In the genomic region with DNA sequence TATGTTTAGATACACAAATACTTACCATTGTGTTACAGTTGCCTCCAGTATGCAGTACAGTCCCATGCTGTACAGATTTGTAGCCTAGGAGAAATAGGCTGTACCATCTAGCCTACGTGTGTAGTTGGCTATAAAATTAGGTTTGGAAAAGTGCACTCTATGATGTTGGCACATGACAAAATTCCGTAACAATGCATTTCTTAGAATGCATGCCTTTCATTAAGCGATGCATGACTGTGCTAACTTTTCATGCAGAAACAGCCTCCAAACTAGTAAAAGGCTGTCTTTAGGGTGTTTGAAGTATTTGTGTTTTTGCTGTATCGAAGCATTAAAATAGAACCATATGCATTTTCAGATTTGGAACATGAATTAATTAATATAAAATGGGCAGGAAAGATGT, we compare ENCODE assay signal across 18 cellular contexts.
A peak's percentile ranks its signal among the peaks of the same experiment; 100 is the strongest.
DNase-seq lines count a peak whose midpoint lies in the region; ATAC-seq and TF ChIP-seq lines count a peak whose summit lies in the region.
"Had no signal": no experiment of that assay in that cellular context is flagged by ENCODE, and none has a peak within 500 bp of the region (broad histone marks: within the 10 kb centered on the region; RNA-seq: fewer than 3 reads in every experiment).

No MANE protein-coding gene starts in this region.

- H3K36me3 ChIP-seq in BLaER1 (no peaks in the 10 kb centered on the region), KMS-11 (ENCODE audit: insufficient read depth) (no peaks in the 10 kb centered on the region)
- H3K36me3 ChIP-seq: SJCRH30 had no signal

- POLR2A ChIA-PET in HEK293T (lab: Yijun Ruan, JAX) = no interaction called here

- ATAC-seq in HG03135 (IDR thresholded peaks at IDR 0.05; ENCODE audit: unreplicated experiment) = no peak
- ATAC-seq: A549; CD8-positive, alpha-beta T cell; PC-3 had no signal

- no peaks in the 10 kb centered on the region for H4K20me1 ChIP-seq in BLaER1
- H4K20me1 ChIP-seq in KMS-11 (ENCODE audit: insufficient read depth) = no peaks in the 10 kb centered on the region

- peaks cover 14% of the 10 kb centered on the region for H3K4me1 ChIP-seq in BLaER1
- peaks cover 17% of the 10 kb centered on the region for H3K4me1 ChIP-seq in KMS-11 (ENCODE audit: low read depth, poor library complexity, severe bottlenecking)
- H3K4me1 ChIP-seq: Caco-2 had no signal

- peaks cover 7% of the 10 kb centered on the region; the same call in 1 of the 2 replicates for H3K9me3 ChIP-seq in BLaER1
- H3K9me3 ChIP-seq: A549, Caco-2, SJCRH30 had no signal

- TF ChIP-seq CTCF in KMS-11 (conservative IDR thresholded peaks at IDR 0.05; ENCODE audit: low read depth, low read length) (no peak), epithelial cell of proximal tubule (conservative IDR thresholded peaks at IDR 0.05; ENCODE audit: low read depth, low read length) (no peak)

- H3K9ac ChIP-seq in BLaER1 = no peak overlapping the region
- H3K9ac ChIP-seq in KMS-11 = no peak overlapping the region

- CTCF ChIA-PET in HEK293T (lab: Yijun Ruan, JAX) = no interaction called here

- H3K27me3 ChIP-seq in BLaER1 = peaks cover 3% of the 10 kb centered on the region; the same call in 1 of the 2 replicates
- no peaks in the 10 kb centered on the region for H3K27me3 ChIP-seq in KMS-11 (ENCODE audit: insufficient read depth, low read depth)
- H3K27me3 ChIP-seq: SJCRH30 had no signal

- H3K4me3 ChIP-seq in BLaER1 = no peak overlapping the region
- no peak overlapping the region for H3K4me3 ChIP-seq in KMS-11 (IDR thresholded peaks at IDR 0.05; ENCODE audit: insufficient read depth, low read depth, low read length)
- H3K4me3 ChIP-seq in epithelial cell of proximal tubule (ENCODE audit: low read depth, low read length) = no peak overlapping the region
- H3K4me3 ChIP-seq: A549 had no signal

- no peak overlapping the region for H2AFZ ChIP-seq in KMS-11 (ENCODE audit: low read depth)

- no peaks in the 10 kb centered on the region for H3K79me2 ChIP-seq in KMS-11 (ENCODE audit: insufficient read depth, low read depth)

- no peak overlapping the region for H3K27ac ChIP-seq in BLaER1
- H3K27ac ChIP-seq in KMS-11 = no peak overlapping the region
- H3K27ac ChIP-seq: C4-2B, SJCRH30 had no signal

- H3K4me2 ChIP-seq in BLaER1 (peak overlapping the region; percentile 55; the same call in 1 of the 2 replicates), KMS-11 (peak overlapping the region; percentile 60; the same call in 1 of the 2 replicates)

- DNase-seq in epithelial cell of proximal tubule (ENCODE audit: low read depth) = peak; percentile 40
- DNase-seq in renal cortical epithelial cell (ENCODE audit: low read depth) = peak; percentile 60
- no peak for DNase-seq in NCI-H1092 (lab: John Stamatoyannopoulos, UW)
- no peak for DNase-seq in HEK293T (ENCODE audit: extremely low spot score)
- DNase-seq: Caco-2; DND-41; NCI-H146; NCI-H526; NCI-H82; NK-92 treated with Interleukin-12 subunit alpha and Interleukin-12 subunit beta, amount 100 ng/mL, for 24 hours had no signal

TF ChIP-seq in HEK293T, 16 proteins besides CTCF, POLR2A, EP300 and RAD21:
- TF ChIP-seq, protein P1, sequence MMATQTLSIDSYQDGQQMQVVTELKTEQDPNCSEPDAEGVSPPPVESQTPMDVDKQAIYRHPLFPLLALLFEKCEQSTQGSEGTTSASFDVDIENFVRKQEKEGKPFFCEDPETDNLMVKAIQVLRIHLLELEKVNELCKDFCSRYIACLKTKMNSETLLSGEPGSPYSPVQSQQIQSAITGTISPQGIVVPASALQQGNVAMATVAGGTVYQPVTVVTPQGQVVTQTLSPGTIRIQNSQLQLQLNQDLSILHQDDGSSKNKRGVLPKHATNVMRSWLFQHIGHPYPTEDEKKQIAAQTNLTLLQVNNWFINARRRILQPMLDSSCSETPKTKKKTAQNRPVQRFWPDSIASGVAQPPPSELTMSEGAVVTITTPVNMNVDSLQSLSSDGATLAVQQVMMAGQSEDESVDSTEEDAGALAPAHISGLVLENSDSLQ (IDR thresholded peaks at IDR 0.05) = no peak
- no peak for TF ChIP-seq FOXA1 (IDR thresholded peaks at IDR 0.05)

Comparison
In these comparisons a context has a peak if more than half of its experiments do, and no peak if none do; other contexts are left out.
1. DNase-seq: peak in epithelial cell of proximal tubule (single experiment) and renal cortical epithelial cell (single experiment); none in NCI-H1092 (single experiment) and HEK293T (single experiment).